Comparison of ENCODE assay signal across 27 cellular contexts in the genomic region with DNA sequence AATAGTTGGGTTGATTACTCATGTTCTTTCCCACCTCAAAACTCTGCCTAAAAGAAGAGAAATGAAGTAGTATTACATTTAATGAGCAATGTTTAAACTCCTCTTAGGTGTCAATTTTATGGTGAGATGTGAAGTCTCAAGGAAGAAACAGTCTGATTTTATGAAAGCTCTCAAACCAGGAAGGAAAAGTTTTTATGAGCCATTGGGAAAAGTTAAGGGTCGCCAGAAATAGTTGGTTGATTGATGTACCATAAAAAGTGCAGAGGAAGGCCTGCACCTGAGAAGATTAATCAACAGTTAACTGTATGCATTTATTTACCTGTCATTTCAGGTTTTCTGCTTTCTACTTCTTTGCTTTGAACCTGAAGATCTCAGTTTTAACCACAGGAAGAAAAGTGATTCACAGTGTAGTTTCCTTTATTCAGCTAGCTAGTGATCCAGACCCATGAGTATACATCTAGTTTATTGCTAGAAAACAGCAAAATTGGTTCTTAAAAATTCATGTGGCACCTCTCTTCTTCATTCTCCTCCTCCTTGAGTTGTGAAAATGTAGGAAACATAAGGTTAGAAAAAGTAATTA.
"Had no signal": no experiment of that assay in that cellular context is flagged by ENCODE, and none has a peak within 500 bp of the region (broad histone marks: within the 10 kb centered on the region; RNA-seq: fewer than 3 reads in every experiment).

No MANE protein-coding gene starts in this region.

- H3K79me2 ChIP-seq: parathyroid adenoma had no signal

- DNase-seq: occipital lobe; ovary; posterior cingulate gyrus; psoas muscle; right cardiac atrium; right lobe of liver; sigmoid colon; small intestine; stimulated activated CD4-positive, alpha-beta T cell treated with anti-CD3 and anti-CD28 coated beads, Interleukin-15, amount 100 ng/mL, for 24 hours; stimulated activated CD4-positive, alpha-beta T cell treated with anti-CD3 and anti-CD28 coated beads, Interleukin-2, amount 100 ng/mL, for 24 hours; stimulated activated CD4-positive, alpha-beta T cell treated with anti-CD3 and anti-CD28 coated beads, Interleukin-2, amount 100 ng/mL, for 48 hours; stimulated activated CD4-positive, alpha-beta T cell treated with anti-CD3 and anti-CD28 coated beads, Interleukin-4, amount 100 ng/mL, for 24 hours; stimulated activated naive B cell treated with anti-CD40 and anti-IgM and Interleukin-4, amounts not matched to agents 10 μg/mL and 1 μg/mL and 100 μg/mL, for 72 hours; stimulated activated naive CD4-positive, alpha-beta T cell treated with Interleukin-2 at 50 U/mL for 16 hours; stomach; thyroid gland; trophoblast cell; upper lobe of left lung had no signal

- H3K4me1 Mint-ChIP-seq: nephron; neural progenitor cell; stimulated activated effector memory CD8-positive, alpha-beta T cell treated with anti-CD3 and anti-CD28 coated beads, Interleukin-12 subunit alpha, Interleukin-12 subunit beta, amount 100 ng/mL, for 72 hours; stimulated activated naive B cell treated with anti-CD40 and anti-IgM and Interleukin-4, amounts not matched to agents 10 μg/mL and 1 μg/mL and 100 μg/mL, for 72 hours had no signal

- H3K9me3 ChIP-seq: ovary, psoas muscle, right lobe of liver, sigmoid colon, stomach, thoracic aorta, thyroid gland, upper lobe of left lung, vagina had no signal

- H3K9me3 Mint-ChIP-seq: nephron; neural progenitor cell; stimulated activated effector memory CD8-positive, alpha-beta T cell treated with anti-CD3 and anti-CD28 coated beads, Interleukin-12 subunit alpha, Interleukin-12 subunit beta, amount 100 ng/mL, for 72 hours; stimulated activated naive CD8-positive, alpha-beta T cell treated with anti-CD3 and anti-CD28 coated beads, Interleukin-15, Interleukin-2, amounts not matched to agents 100 ng/mL and 50 ng/mL, for 24 hours had no signal

- H3K4me1 ChIP-seq: parathyroid adenoma, psoas muscle, right lobe of liver, sigmoid colon, stomach, thyroid gland, tibial nerve, upper lobe of left lung, vagina had no signal

- H2AFZ ChIP-seq: neural progenitor cell, parathyroid adenoma had no signal

- H3K27me3 Mint-ChIP-seq: progenitor cell of endocrine pancreas had no signal

- H3K4me2 ChIP-seq: neural progenitor cell had no signal

- H3K27me3 ChIP-seq: neural progenitor cell, ovary, right lobe of liver, sigmoid colon, stomach, thyroid gland, tibial nerve, upper lobe of left lung, vagina had no signal

- H3K36me3 ChIP-seq: neural progenitor cell, ovary, right lobe of liver, sigmoid colon, stomach, thoracic aorta, thyroid gland, tibial nerve, upper lobe of left lung, vagina had no signal

- H3K4me3 Mint-ChIP-seq: nephron; neural progenitor cell; stimulated activated effector memory CD8-positive, alpha-beta T cell treated with anti-CD3 and anti-CD28 coated beads, Interleukin-12 subunit alpha, Interleukin-12 subunit beta, amount 100 ng/mL, for 72 hours; stimulated activated naive B cell treated with anti-CD40 and anti-IgM and Interleukin-4, amounts not matched to agents 10 μg/mL and 1 μg/mL and 100 μg/mL, for 72 hours; stimulated activated naive CD8-positive, alpha-beta T cell treated with anti-CD3 and anti-CD28 coated beads, Interleukin-15, Interleukin-2, amounts not matched to agents 100 ng/mL and 50 ng/mL, for 24 hours had no signal

- H3K27ac Mint-ChIP-seq: nephron; neural progenitor cell; progenitor cell of endocrine pancreas; stimulated activated effector memory CD8-positive, alpha-beta T cell treated with anti-CD3 and anti-CD28 coated beads, Interleukin-12 subunit alpha, Interleukin-12 subunit beta, amount 100 ng/mL, for 72 hours; stimulated activated naive B cell treated with anti-CD40 and anti-IgM and Interleukin-4, amounts not matched to agents 10 μg/mL and 1 μg/mL and 100 μg/mL, for 72 hours; stimulated activated naive CD8-positive, alpha-beta T cell treated with anti-CD3 and anti-CD28 coated beads, Interleukin-15, Interleukin-2, amounts not matched to agents 100 ng/mL and 50 ng/mL, for 24 hours had no signal

- H3K9ac ChIP-seq: neural progenitor cell, parathyroid adenoma had no signal

- H3K27ac ChIP-seq: neural progenitor cell, ovary, parathyroid adenoma, psoas muscle, right lobe of liver, sigmoid colon, stomach, thoracic aorta, thyroid gland, tibial nerve, upper lobe of left lung, vagina had no signal

- H3K36me3 Mint-ChIP-seq: neural progenitor cell; stimulated activated effector memory CD8-positive, alpha-beta T cell treated with anti-CD3 and anti-CD28 coated beads, Interleukin-12 subunit alpha, Interleukin-12 subunit beta, amount 100 ng/mL, for 72 hours; stimulated activated naive B cell treated with anti-CD40 and anti-IgM and Interleukin-4, amounts not matched to agents 10 μg/mL and 1 μg/mL and 100 μg/mL, for 72 hours had no signal

- H3K4me3 ChIP-seq: neural progenitor cell, ovary, psoas muscle, right lobe of liver, sigmoid colon, stomach, thoracic aorta, thyroid gland, tibial nerve, upper lobe of left lung, vagina had no signal

- ATAC-seq: psoas muscle; right cardiac atrium; right lobe of liver; stimulated activated effector memory CD8-positive, alpha-beta T cell treated with anti-CD3 and anti-CD28 coated beads, Interleukin-12 subunit alpha, Interleukin-12 subunit beta, amount 100 ng/mL, for 72 hours; stimulated activated naive B cell treated with anti-CD40 and anti-IgM and Interleukin-4, amounts not matched to agents 10 μg/mL and 1 μg/mL and 100 μg/mL, for 72 hours had no signal
